In genomic region chr3:141407817-141408216, GRCh38 we compare ENCODE assay signal across 15 cellular contexts. TPM values are rescaled to one million over a fixed set of nuclear protein-coding genes. Genes with fewer than 3 reads are reported as not detected.
DNase-seq lines count a peak whose midpoint lies in the region; FAIRE-seq and TF ChIP-seq lines count a peak whose summit lies in the region.
"Had no signal": no experiment of that assay in that cellular context is flagged by ENCODE, and none has a peak within 500 bp of the region (broad histone marks: within the 10 kb centered on the region; RNA-seq: fewer than 3 reads in every experiment).

No MANE protein-coding gene starts in this region.

- H3K27ac Mint-ChIP-seq in activated CD4-positive, alpha-beta memory T cell treated with anti-CD3 and anti-CD28 coated beads for 36 hours = peak overlapping the region; percentile 82
- no peak overlapping the region for H3K27ac Mint-ChIP-seq in activated CD4-positive, alpha-beta memory T cell treated with anti-CD3 and anti-CD28 coated beads, Interleukin-2, amount 10 ng/mL, durations not matched to agents 7 days and 5 days
- H3K27ac Mint-ChIP-seq in T-helper 2 cell treated with Interferon-gamma antibody and Interleukin-4, amounts not matched to agents 5 μg/mL and 100 μg/mL, for 36 hours = peak overlapping the region; percentile 27

- peaks cover 61% of the 10 kb centered on the region for H3K36me3 Mint-ChIP-seq in activated CD4-positive, alpha-beta memory T cell treated with anti-CD3 and anti-CD28 coated beads for 36 hours
- H3K36me3 Mint-ChIP-seq in activated CD4-positive, alpha-beta memory T cell treated with anti-CD3 and anti-CD28 coated beads, Interleukin-2, amount 10 ng/mL, durations not matched to agents 7 days and 5 days (ENCODE audit: low read depth) = peaks cover 54% of the 10 kb centered on the region
- H3K36me3 Mint-ChIP-seq in T-helper 2 cell treated with Interferon-gamma antibody and Interleukin-4, amounts not matched to agents 5 μg/mL and 100 μg/mL, for 36 hours (ENCODE audit: low read depth) = peaks cover 39% of the 10 kb centered on the region

- no peak for TF ChIP-seq CTCF in keratinocyte (optimal IDR thresholded peaks at IDR 0.05 in 1 of 3, IDR thresholded peaks at IDR 0.05 in 1 of 3, conservative IDR thresholded peaks at IDR 0.05 in 1 of 3; ENCODE audit: extremely low read depth in 1 of 3, insufficient read depth in 2 of 3, low read length in 3 of 3)

- H3K4me3 Mint-ChIP-seq in activated CD4-positive, alpha-beta memory T cell treated with anti-CD3 and anti-CD28 coated beads for 36 hours = no peak overlapping the region
- no peak overlapping the region for H3K4me3 Mint-ChIP-seq in activated CD4-positive, alpha-beta memory T cell treated with anti-CD3 and anti-CD28 coated beads, Interleukin-2, amount 10 ng/mL, durations not matched to agents 7 days and 5 days
- no peak overlapping the region for H3K4me3 Mint-ChIP-seq in T-helper 2 cell treated with Interferon-gamma antibody and Interleukin-4, amounts not matched to agents 5 μg/mL and 100 μg/mL, for 36 hours

- peak; percentile 39 for DNase-seq in activated CD4-positive, alpha-beta memory T cell treated with anti-CD3 and anti-CD28 coated beads for 36 hours
- DNase-seq in activated CD4-positive, alpha-beta memory T cell treated with anti-CD3 and anti-CD28 coated beads, Interleukin-2, amount 10 ng/mL, durations not matched to agents 7 days and 5 days = no peak
- DNase-seq in T-helper 2 cell treated with Interferon-gamma antibody and Interleukin-4, amounts not matched to agents 5 μg/mL and 100 μg/mL, for 36 hours (ENCODE audit: low spot score) = no peak
- DNase-seq in keratinocyte (ENCODE audit: low read depth, low spot score) (no peak), substantia nigra (lab: John Stamatoyannopoulos, UW) (no peak), pons (ENCODE audit: low spot score) (no peak), iPS-NIHi11 (ENCODE audit: low spot score) (no peak)
- DNase-seq in activated CD8-positive, alpha-beta memory T cell treated with anti-CD3 and anti-CD28 coated beads for 24 hours = no peak
- DNase-seq: activated gamma-delta T cell, caudate nucleus, H7, MG63, mucosa of descending colon had no signal

- dilution Hi-C loops in keratinocyte (cut with MboI; ENCODE audit: extremely low pct_ligation_motif_present, low sequenced_read_pairs) = no loop called here

- H3K4me1 ChIP-seq in keratinocyte (ENCODE audit: control insufficient read depth, extremely low read depth, insufficient read depth, low read length) = peaks cover 88% of the 10 kb centered on the region

- no peak overlapping the region for H2AFZ ChIP-seq in keratinocyte (ENCODE audit: control insufficient read depth, low read length)

- H3K4me3 ChIP-seq in keratinocyte (ENCODE audit: control insufficient read depth in 2 of 3, extremely low read depth in 1 of 3, insufficient read depth in 2 of 3, low read depth in 1 of 3, low read length in 3 of 3) = no peak overlapping the region
- H3K4me3 ChIP-seq: MG63, mucosa of descending colon had no signal

- no peak overlapping the region for H3K9ac ChIP-seq in keratinocyte (ENCODE audit: control insufficient read depth, extremely low read depth, insufficient read depth, low read length)

- CTCF ChIA-PET in activated CD4-positive, alpha-beta memory T cell treated with anti-CD3 and anti-CD28 coated beads for 36 hours (lab: Charles Lee) = interaction anchor here (0.7 to 1.4 kb wide), 4 partner anchors 10 to 37 kb away, joined by 3 to 5 read pairs (median 4); no protein-coding TSS in a partner anchor
- CTCF ChIA-PET in activated CD4-positive, alpha-beta memory T cell treated with anti-CD3 and anti-CD28 coated beads, Interleukin-2, amount 10 ng/mL, durations not matched to agents 7 days and 5 days (lab: Charles Lee) = no interaction called here

- no peaks in the 10 kb centered on the region for H3K9me1 ChIP-seq in keratinocyte (ENCODE audit: control insufficient read depth, extremely low read depth, insufficient read depth, low read length)

- H3K27ac ChIP-seq in keratinocyte (ENCODE audit: control insufficient read depth, insufficient read depth, low read length) = peak overlapping the region; percentile 78
- peak overlapping the region; percentile 13 for H3K27ac ChIP-seq in substantia nigra (ENCODE audit: low read depth, low read length, poor library complexity, severe bottlenecking)

- peaks cover 53% of the 10 kb centered on the region for H3K79me2 ChIP-seq in keratinocyte (ENCODE audit: control insufficient read depth, insufficient read depth, low read length)

- H3K4me2 ChIP-seq in keratinocyte (ENCODE audit: control insufficient read depth, extremely low read depth, insufficient read depth, low read depth, low read length) = peak overlapping the region; percentile 23

- no peak for FAIRE-seq in keratinocyte (lab: Jason Lieb, UNC)
- FAIRE-seq: D721Med, endothelial cell of umbilical vein had no signal

- POLR2A ChIA-PET in activated CD4-positive, alpha-beta memory T cell treated with anti-CD3 and anti-CD28 coated beads for 36 hours (lab: Charles Lee) = interaction anchor here (3.4 kb wide), 1 partner anchor 29 kb away, joined by 10 read pairs; no protein-coding TSS in a partner anchor
- POLR2A ChIA-PET in activated CD4-positive, alpha-beta memory T cell treated with anti-CD3 and anti-CD28 coated beads, Interleukin-2, amount 10 ng/mL, durations not matched to agents 7 days and 5 days (lab: Charles Lee) = interaction anchor here (15.6 kb wide), 1 partner anchor 24 kb away, joined by 320 read pairs; no protein-coding TSS in a partner anchor

- no peaks in the 10 kb centered on the region for H3K9me3 Mint-ChIP-seq in activated CD4-positive, alpha-beta memory T cell treated with anti-CD3 and anti-CD28 coated beads for 36 hours
- no peaks in the 10 kb centered on the region for H3K9me3 Mint-ChIP-seq in activated CD4-positive, alpha-beta memory T cell treated with anti-CD3 and anti-CD28 coated beads, Interleukin-2, amount 10 ng/mL, durations not matched to agents 7 days and 5 days
- H3K9me3 Mint-ChIP-seq in T-helper 2 cell treated with Interferon-gamma antibody and Interleukin-4, amounts not matched to agents 5 μg/mL and 100 μg/mL, for 36 hours = no peaks in the 10 kb centered on the region

- intact Hi-C loops in activated CD4-positive, alpha-beta memory T cell treated with anti-CD3 and anti-CD28 coated beads for 36 hours (cut with micrococcal nuclease) = no loop called here

- no peaks in the 10 kb centered on the region for H3K27me3 Mint-ChIP-seq in activated CD4-positive, alpha-beta memory T cell treated with anti-CD3 and anti-CD28 coated beads for 36 hours
- H3K27me3 Mint-ChIP-seq in activated CD4-positive, alpha-beta memory T cell treated with anti-CD3 and anti-CD28 coated beads, Interleukin-2, amount 10 ng/mL, durations not matched to agents 7 days and 5 days = no peaks in the 10 kb centered on the region
- H3K27me3 Mint-ChIP-seq in T-helper 2 cell treated with Interferon-gamma antibody and Interleukin-4, amounts not matched to agents 5 μg/mL and 100 μg/mL, for 36 hours (ENCODE audit: low read depth) = no peaks in the 10 kb centered on the region

- no peaks in the 10 kb centered on the region for H4K20me1 ChIP-seq in keratinocyte (ENCODE audit: control insufficient read depth, extremely low read depth, insufficient read depth, low read length)

- H3K27me3 ChIP-seq in keratinocyte (ENCODE audit: control insufficient read depth, extremely low read depth, insufficient read depth, low read length) = no peaks in the 10 kb centered on the region
- H3K27me3 ChIP-seq: MG63 had no signal

- peaks cover 13 to 23% of the 10 kb centered on the region in 2 experiments for H3K36me3 ChIP-seq in keratinocyte (ENCODE audit: control insufficient read depth in 2 of 2, extremely low read depth in 1 of 2, insufficient read depth in 2 of 2, low read length in 2 of 2)

- no peaks in the 10 kb centered on the region for H3K9me3 ChIP-seq in keratinocyte (ENCODE audit: control insufficient read depth, low read depth, low read length)
- H3K9me3 ChIP-seq: MG63, mucosa of descending colon had no signal

- peaks cover 86% of the 10 kb centered on the region for H3K4me1 Mint-ChIP-seq in activated CD4-positive, alpha-beta memory T cell treated with anti-CD3 and anti-CD28 coated beads for 36 hours (ENCODE audit: low read depth)
- H3K4me1 Mint-ChIP-seq in activated CD4-positive, alpha-beta memory T cell treated with anti-CD3 and anti-CD28 coated beads, Interleukin-2, amount 10 ng/mL, durations not matched to agents 7 days and 5 days = peaks cover 81% of the 10 kb centered on the region
- H3K4me1 Mint-ChIP-seq in T-helper 2 cell treated with Interferon-gamma antibody and Interleukin-4, amounts not matched to agents 5 μg/mL and 100 μg/mL, for 36 hours (ENCODE audit: low read depth) = peaks cover 49% of the 10 kb centered on the region

RNA-seq across cellular contexts. Expression of gene ZBTB38, which starts 39.5 kb away (rescaled TPM):
- 10 to 100 TPM; 64.7 to 66.4 TPM for total RNA-seq in activated CD4-positive, alpha-beta memory T cell treated with anti-CD3 and anti-CD28 coated beads for 36 hours
- 10 to 100 TPM; 36.0 to 39.6 TPM for total RNA-seq in activated CD4-positive, alpha-beta memory T cell treated with anti-CD3 and anti-CD28 coated beads, Interleukin-2, amount 10 ng/mL, durations not matched to agents 7 days and 5 days
- 17.9 to 41.1 TPM (median 34.9 TPM) in 3 replicates for polyA plus RNA-seq in keratinocyte
- polyA plus RNA-seq in keratinocyte (2011; ENCODE audit: low read depth) = 24.1 TPM
- polyA plus RNA-seq in keratinocyte (2011; cell fraction: cytosol; rRNA removed) = 15.0 and 25.8 TPM in 2 replicates
- polyA plus RNA-seq in keratinocyte (2011; cell fraction: nucleus; rRNA removed) = 36.8 and 40.9 TPM in 2 replicates
- 19.3 and 38.7 TPM in 2 replicates for polyA plus RNA-seq in keratinocyte (2012; ENCODE audit: low replicate concordance)
- polyA minus RNA-seq in keratinocyte = 45.2 to 76.7 TPM (median 75.1 TPM) in 3 replicates
- 38.2 TPM for polyA minus RNA-seq in keratinocyte (2011; cell fraction: cytosol; rRNA and poly(A)+ RNA removed)
- 59.4 and 96.9 TPM in 2 replicates for polyA minus RNA-seq in keratinocyte (2011; cell fraction: nucleus; rRNA and poly(A)+ RNA removed)
